29 cellular contexts compared by ENCODE assay signal in the genomic region with DNA sequence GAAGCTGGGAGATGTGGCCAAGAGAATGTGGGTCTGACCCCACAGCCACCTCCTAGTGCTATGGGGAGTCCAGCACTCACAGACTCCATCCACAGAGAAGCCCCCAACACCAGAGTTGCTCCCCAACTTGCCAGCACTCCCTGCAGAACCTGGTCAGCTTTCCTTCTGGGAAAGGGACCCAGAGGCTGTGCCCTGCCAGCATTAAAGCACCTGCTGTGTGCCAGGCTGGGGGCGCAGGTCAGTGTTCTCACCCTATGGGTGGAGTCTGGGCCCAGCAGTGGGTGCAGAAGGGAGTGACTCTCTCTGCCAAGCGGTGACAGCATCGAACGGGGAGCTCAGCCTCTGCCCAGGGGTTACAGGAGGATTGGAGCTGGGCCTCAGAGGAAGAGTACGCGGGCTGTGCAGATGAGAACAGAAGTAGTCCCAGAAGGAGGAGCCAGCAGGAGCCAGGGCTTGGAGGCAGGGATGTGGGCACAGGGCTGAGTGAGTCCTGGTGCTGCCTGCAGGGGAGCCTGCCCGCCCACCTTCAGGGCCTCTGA.
"Had no signal": no experiment of that assay in that cellular context is flagged by ENCODE, and none has a peak within 500 bp of the region (broad histone marks: within the 10 kb centered on the region; RNA-seq: fewer than 3 reads in every experiment).

No MANE protein-coding gene starts in this region.

- H3K27ac ChIP-seq: brain microvascular endothelial cell, VCaP had no signal

- DNase-seq: activated B cell treated with CpG ODN at 0.5 μM for 24 hours; activated CD4-positive, alpha-beta memory T cell treated with anti-CD3 and anti-CD28 coated beads for 36 hours; activated CD4-positive, alpha-beta T cell treated with anti-CD3 and anti-CD28 coated beads for 4 hours; activated CD4-positive, alpha-beta T cell treated with anti-CD3 and anti-CD28 coated beads, Interleukin-2, amount 50 U/mL, for 1 hour; activated CD4-positive, CD25-positive, alpha-beta regulatory T cell treated with anti-CD3 and anti-CD28 coated beads, Interleukin-2, amount 50 U/mL, for 72 hours; activated CD8-positive, alpha-beta memory T cell treated with anti-CD3 and anti-CD28 coated beads, Interleukin-2, amount 50 U/mL, for 4 hours; activated naive CD4-positive, alpha-beta T cell treated with anti-CD3 and anti-CD28 coated beads, Interleukin-2, amount 10 ng/mL, durations not matched to agents 7 days and 5 days; activated naive CD8-positive, alpha-beta T cell treated with anti-CD3 and anti-CD28 coated beads for 36 hours; activated T-cell treated with anti-CD3 and anti-CD28 coated beads for 4 hours; activated T-cell treated with anti-CD3 and anti-CD28 coated beads, Interleukin-2, amount 50 U/mL, for 4 hours; amniotic stem cell; brain microvascular endothelial cell; NCI-H1092 treated with DMSO at 0.1 percent for 48 hours; NCI-H1417; NCI-H146; NCI-H187; NCI-H2029 treated with DMSO at 0.1 percent for 48 hours; NCI-H2107; NCI-H2171; NCI-H510A; NCI-H526; NCI-H748 treated with DMSO at 0.1 percent for 48 hours; OCI-M1; Right ventricle myocardium superior; SW 1271; T-helper 1 cell; T-helper 2 cell; T-helper 9 cell had no signal

- H3K27me3 ChIP-seq: brain microvascular endothelial cell had no signal

- H3K36me3 ChIP-seq: brain microvascular endothelial cell had no signal
